Comparison of ENCODE assay signal across 1 cellular context in genomic region chr1:227949341-227949921, GRCh38.
TF ChIP-seq lines count a peak whose summit lies in the region.

No MANE protein-coding gene starts in this region.

TF ChIP-seq in HepG2, 621 proteins besides CTCF, POLR2A, EP300 and RAD21:
- TF ChIP-seq SP5 (CRISPR knock-in tag; IDR thresholded peaks at IDR 0.05; ENCODE audit: borderline replicate concordance, low read depth) (no peak), CEBPG (CRISPR knock-in tag; IDR thresholded peaks at IDR 0.05) (no peak), NR2F1 (CRISPR knock-in tag; IDR thresholded peaks at IDR 0.05) (no peak), ARNTL (CRISPR knock-in tag; IDR thresholded peaks at IDR 0.05) (no peak), ZNF343 (CRISPR knock-in tag; IDR thresholded peaks at IDR 0.05) (no peak), CREBL2 (CRISPR knock-in tag; IDR thresholded peaks at IDR 0.05; ENCODE audit: borderline replicate concordance) (no peak), ZNF460 (CRISPR knock-in tag; IDR thresholded peaks at IDR 0.05; ENCODE audit: borderline replicate concordance) (no peak), ZNF816 (CRISPR knock-in tag; IDR thresholded peaks at IDR 0.05; ENCODE audit: borderline replicate concordance) (no peak), SIN3A (IDR thresholded peaks at IDR 0.05; ENCODE audit: borderline replicate concordance, low read depth, low read length) (no peak), CHCHD3 (CRISPR knock-in tag; IDR thresholded peaks at IDR 0.05) (no peak), CBX2 (IDR thresholded peaks at IDR 0.05; ENCODE audit: low read depth, low read length) (no peak), CBX2 (CRISPR knock-in tag; IDR thresholded peaks at IDR 0.05; ENCODE audit: low read depth) (no peak), ARNT (IDR thresholded peaks at IDR 0.05) (no peak), MBD4 (IDR thresholded peaks at IDR 0.05; ENCODE audit: borderline replicate concordance, low read length) (no peak)
TF ChIP-seq in HepG2: peak in this region for 0.
